In genomic region chr16:13957197-13958078, GRCh38 we compare ENCODE assay signal across 1 cellular context.
TF ChIP-seq lines count a peak whose summit lies in the region.

No MANE protein-coding gene starts in this region.

TF ChIP-seq in HCT116, 20 proteins besides CTCF, POLR2A, EP300 and RAD21 (continued from another document):
- TF ChIP-seq REST (IDR thresholded peaks at IDR 0.05; ENCODE audit: low read depth) (no peak), EZH2 (IDR thresholded peaks at IDR 0.05) (no peak), CBX3 (IDR thresholded peaks at IDR 0.05; ENCODE audit: low read depth) (peak; percentile 74; the same call in 1 of the 2 replicates), JUND (IDR thresholded peaks at IDR 0.05) (peak; percentile 82), EGR1 (IDR thresholded peaks at IDR 0.05; ENCODE audit: low read depth) (peak; percentile 77), YY1 (IDR thresholded peaks at IDR 0.05; ENCODE audit: extremely low read depth, insufficient replicate concordance, low read depth, low read length) (no peak), MAX (IDR thresholded peaks at IDR 0.05) (peak; percentile 17), TCF7L2 (IDR thresholded peaks at IDR 0.05; ENCODE audit: borderline replicate concordance, extremely low read depth, insufficient read depth, insufficient read length) (peak; percentile 34), ZNF274 (IDR thresholded peaks at IDR 0.05; ENCODE audit: low read depth, low read length) (no peak), EZH2phosphoT487 (IDR thresholded peaks at IDR 0.05; ENCODE audit: borderline replicate concordance) (no peak), ZFX (IDR thresholded peaks at IDR 0.05) (no peak), POLR2AphosphoS5 (IDR thresholded peaks at IDR 0.05; ENCODE audit: low read depth, low read length) (no peak), FOSL1 (IDR thresholded peaks at IDR 0.05; ENCODE audit: low read depth) (peak; percentile 84), ATF3 (IDR thresholded peaks at IDR 0.05) (no peak), CEBPB (IDR thresholded peaks at IDR 0.05; ENCODE audit: low read depth) (peak; percentile 87), ZBTB33 (IDR thresholded peaks at IDR 0.05; ENCODE audit: extremely low read depth, insufficient replicate concordance, low read length) (no peak), SIN3A (IDR thresholded peaks at IDR 0.05; ENCODE audit: low read depth) (no peak)
TF ChIP-seq in HCT116: peak in this region for 9.
